In the genomic region with DNA sequence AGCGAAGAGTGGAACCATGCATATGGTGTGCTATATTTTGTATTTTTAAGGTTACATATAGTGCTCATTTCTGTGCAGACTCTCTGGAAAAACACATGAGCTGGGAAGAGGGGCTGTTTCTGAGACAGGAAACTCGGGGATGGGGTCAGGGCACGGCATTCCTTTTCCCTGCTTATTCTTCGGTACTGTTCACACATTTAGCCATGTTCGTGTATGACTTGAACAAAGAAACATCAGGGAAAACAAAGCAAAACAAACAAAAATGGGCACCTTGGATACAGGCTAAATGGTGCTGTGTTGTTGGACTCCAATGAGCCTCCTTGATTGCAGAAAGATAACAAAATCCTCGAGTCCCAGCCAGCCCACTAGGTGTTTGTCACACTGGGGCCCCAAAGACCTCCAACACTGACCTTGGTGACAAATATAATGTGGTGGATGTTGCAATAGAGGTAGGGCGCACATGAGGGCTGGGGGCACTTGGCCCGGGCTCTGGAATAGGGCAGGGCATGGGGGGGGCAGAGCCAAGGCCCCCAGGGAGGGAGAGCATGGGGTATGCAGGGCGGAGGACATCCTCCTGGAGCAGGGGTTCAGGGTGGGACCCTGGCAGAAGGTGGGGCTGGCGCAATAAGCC, we compare ENCODE assay signal across 31 cellular contexts. TPM values are rescaled to one million over a fixed set of nuclear protein-coding genes. Genes with fewer than 3 reads are reported as not detected.
"Had no signal": no experiment of that assay in that cellular context is flagged by ENCODE, and none has a peak within 500 bp of the region (broad histone marks: within the 10 kb centered on the region; RNA-seq: fewer than 3 reads in every experiment).

No MANE protein-coding gene starts in this region.

- H3K27ac ChIP-seq: gastrocnemius medialis, left ventricle myocardium inferior, prostate gland, sigmoid colon, transverse colon had no signal

- H3K4me3 Mint-ChIP-seq: activated CD8-positive, alpha-beta T cell treated with anti-CD3 and anti-CD28 coated beads for 36 hours; activated naive CD4-positive, alpha-beta T cell treated with anti-CD3 and anti-CD28 coated beads, Interleukin-2, amount 50 U/mL, for 24 hours; activated naive CD8-positive, alpha-beta T cell treated with anti-CD3 and anti-CD28 coated beads, Interleukin-2, amount 50 U/mL, for 24 hours; activated T-cell treated with anti-CD3 and anti-CD28 coated beads, Interleukin-2, amount 50 U/mL, for 4 hours; activated T-helper 17 cell treated with anti-CD3 and anti-CD28 coated beads, Interleukin-2, amount 50 U/mL, for 72 hours; central memory CD8-positive, alpha-beta T cell; mesothelial cell of epicardium; naive thymus-derived CD8-positive, alpha-beta T cell; stimulated activated naive B cell treated with anti-CD40 and anti-IgM and Interleukin-4, amounts not matched to agents 10 μg/mL and 1 μg/mL and 100 μg/mL, for 72 hours; T-helper 17 cell had no signal

- H3K27me3 Mint-ChIP-seq: activated CD8-positive, alpha-beta T cell treated with anti-CD3 and anti-CD28 coated beads for 36 hours; activated naive CD4-positive, alpha-beta T cell treated with anti-CD3 and anti-CD28 coated beads, Interleukin-2, amount 50 U/mL, for 24 hours; activated naive CD8-positive, alpha-beta T cell treated with anti-CD3 and anti-CD28 coated beads, Interleukin-2, amount 50 U/mL, for 24 hours; activated T-helper 17 cell treated with anti-CD3 and anti-CD28 coated beads, Interleukin-2, amount 50 U/mL, for 72 hours; central memory CD8-positive, alpha-beta T cell; stimulated activated naive B cell treated with anti-CD40 and anti-IgM and Interleukin-4, amounts not matched to agents 10 μg/mL and 1 μg/mL and 100 μg/mL, for 72 hours; T-helper 17 cell had no signal

- H3K36me3 ChIP-seq: gastrocnemius medialis, left ventricle myocardium inferior, prostate gland, sigmoid colon, transverse colon had no signal

- H3K27ac Mint-ChIP-seq: activated CD8-positive, alpha-beta T cell treated with anti-CD3 and anti-CD28 coated beads for 36 hours; activated naive CD4-positive, alpha-beta T cell treated with anti-CD3 and anti-CD28 coated beads, Interleukin-2, amount 50 U/mL, for 24 hours; activated naive CD8-positive, alpha-beta T cell treated with anti-CD3 and anti-CD28 coated beads, Interleukin-2, amount 50 U/mL, for 24 hours; activated T-helper 17 cell treated with anti-CD3 and anti-CD28 coated beads, Interleukin-2, amount 50 U/mL, for 72 hours; mesothelial cell of epicardium; naive thymus-derived CD8-positive, alpha-beta T cell; T-helper 17 cell had no signal

- H3K36me3 Mint-ChIP-seq: activated naive CD4-positive, alpha-beta T cell treated with anti-CD3 and anti-CD28 coated beads, Interleukin-2, amount 50 U/mL, for 24 hours; mesothelial cell of epicardium; naive thymus-derived CD8-positive, alpha-beta T cell had no signal

- H3K4me1 ChIP-seq: prostate gland, sigmoid colon had no signal

- DNase-seq: activated CD4-positive, alpha-beta T cell treated with anti-CD3 and anti-CD28 coated beads, Interleukin-2, amount 50 U/mL, for 1 hour; activated CD8-positive, alpha-beta T cell treated with anti-CD3 and anti-CD28 coated beads for 36 hours; activated naive CD8-positive, alpha-beta T cell treated with anti-CD3 and anti-CD28 coated beads, Interleukin-2, amount 50 U/mL, for 24 hours; activated T-cell treated with anti-CD3 and anti-CD28 coated beads, Interleukin-2, amount 50 U/mL, for 4 hours; amygdala; effector CD8-positive, alpha-beta T cell; erythroblast; gastrocnemius medialis; glutamatergic neuron; left ventricle myocardium inferior; mammary epithelial cell; naive thymus-derived CD8-positive, alpha-beta T cell; retina; sigmoid colon; small intestine; stimulated activated CD4-positive, alpha-beta T cell treated with anti-CD3 and anti-CD28 coated beads, Interleukin-1b, Interleukin-23, amount 100 ng/mL, for 48 hours; stimulated activated CD4-positive, alpha-beta T cell treated with anti-CD3 and anti-CD28 coated beads, Interleukin-4, amount 100 ng/mL, for 4 hours; stimulated activated CD8-positive, alpha-beta memory T cell treated with anti-CD3 and anti-CD28 coated beads, Interleukin-4, amount 100 ng/mL, for 48 hours; stimulated activated naive B cell treated with anti-CD40 and anti-IgM and Interleukin-4, amounts not matched to agents 10 μg/mL and 1 μg/mL and 100 μg/mL, for 72 hours; T-helper 17 cell; T1000; transverse colon had no signal

- ATAC-seq: activated CD8-positive, alpha-beta T cell treated with anti-CD3 and anti-CD28 coated beads for 36 hours; activated naive CD8-positive, alpha-beta T cell treated with anti-CD3 and anti-CD28 coated beads, Interleukin-2, amount 50 U/mL, for 24 hours; activated T-cell treated with anti-CD3 and anti-CD28 coated beads, Interleukin-2, amount 50 U/mL, for 4 hours; activated T-helper 17 cell treated with anti-CD3 and anti-CD28 coated beads, Interleukin-2, amount 50 U/mL, for 72 hours; naive thymus-derived CD8-positive, alpha-beta T cell; stimulated activated naive B cell treated with anti-CD40 and anti-IgM and Interleukin-4, amounts not matched to agents 10 μg/mL and 1 μg/mL and 100 μg/mL, for 72 hours; T-helper 17 cell had no signal

- H3K9me3 ChIP-seq: gastrocnemius medialis, left ventricle myocardium inferior, prostate gland, sigmoid colon, transverse colon had no signal

- H3K4me1 Mint-ChIP-seq: activated naive CD4-positive, alpha-beta T cell treated with anti-CD3 and anti-CD28 coated beads, Interleukin-2, amount 50 U/mL, for 24 hours; activated T-helper 17 cell treated with anti-CD3 and anti-CD28 coated beads, Interleukin-2, amount 50 U/mL, for 72 hours; central memory CD8-positive, alpha-beta T cell; mesothelial cell of epicardium had no signal

- H3K9me3 Mint-ChIP-seq: activated CD8-positive, alpha-beta T cell treated with anti-CD3 and anti-CD28 coated beads for 36 hours; activated naive CD4-positive, alpha-beta T cell treated with anti-CD3 and anti-CD28 coated beads, Interleukin-2, amount 50 U/mL, for 24 hours; activated naive CD8-positive, alpha-beta T cell treated with anti-CD3 and anti-CD28 coated beads, Interleukin-2, amount 50 U/mL, for 24 hours; activated T-cell treated with anti-CD3 and anti-CD28 coated beads, Interleukin-2, amount 50 U/mL, for 4 hours; activated T-helper 17 cell treated with anti-CD3 and anti-CD28 coated beads, Interleukin-2, amount 50 U/mL, for 72 hours; central memory CD8-positive, alpha-beta T cell; mesothelial cell of epicardium; naive thymus-derived CD8-positive, alpha-beta T cell had no signal

- H3K4me3 ChIP-seq: gastrocnemius medialis, left ventricle myocardium inferior, prostate gland, sigmoid colon, transverse colon had no signal

- FAIRE-seq: bronchial epithelial cell, colon, islet of Langerhans, small intestine had no signal

- H3K27me3 ChIP-seq: gastrocnemius medialis, sigmoid colon, transverse colon had no signal

RNA-seq across cellular contexts. Expression of a gene that starts 19.3 kb away (rescaled TPM):
- total RNA-seq: activated CD8-positive, alpha-beta T cell treated with anti-CD3 and anti-CD28 coated beads for 36 hours; activated T-cell treated with anti-CD3 and anti-CD28 coated beads, Interleukin-2, amount 50 U/mL, for 4 hours; activated T-helper 17 cell treated with anti-CD3 and anti-CD28 coated beads, Interleukin-2, amount 50 U/mL, for 72 hours; bronchial epithelial cell; mammary epithelial cell; osteocyte had no signal
- polyA plus RNA-seq: mammary epithelial cell; naive thymus-derived CD8-positive, alpha-beta T cell had no signal
